8 cellular contexts compared by ENCODE assay signal in genomic region chr19:24033962-24034342, GRCh38. TPM values are rescaled to one million over a fixed set of nuclear protein-coding genes. Genes with fewer than 3 reads are reported as not detected.
DNase-seq lines count a peak whose midpoint lies in the region; ATAC-seq, FAIRE-seq and TF ChIP-seq lines count a peak whose summit lies in the region.

No MANE protein-coding gene starts in this region.

- peaks cover 7% of the 10 kb centered on the region; the same call in 1 of the 2 replicates for H3K9me3 ChIP-seq in SJCRH30 (replicated peaks)
- H3K9me3 ChIP-seq in skeletal muscle satellite cell (replicated peaks; ENCODE audit: low read length), result no peaks in the 10 kb centered on the region

- peak; percentile 23 for DNase-seq in COR-L47 (lab: John Stamatoyannopoulos, UW)
- DNase-seq in SJCRH30, result peak; percentile 54 to 71
- peak; percentile 62 for DNase-seq in bronchial epithelial cell (ENCODE audit: low read depth)
- peak; percentile 51 for DNase-seq in inferior parietal cortex (ENCODE audit: extremely low spot score)
- DNase-seq in NK-92 treated with Interleukin-12 subunit alpha and Interleukin-12 subunit beta, amount 100 ng/mL, for 24 hours (lab: John Stamatoyannopoulos, UW), result no peak

- no peaks in the 10 kb centered on the region for H3K27me3 ChIP-seq in SJCRH30
- no peaks in the 10 kb centered on the region for H3K27me3 ChIP-seq in bronchial epithelial cell (ENCODE audit: control insufficient read depth, insufficient read depth, low read length)
- no peaks in the 10 kb centered on the region for H3K27me3 ChIP-seq in skeletal muscle satellite cell (ENCODE audit: control insufficient read depth, insufficient read depth, low read length)

- no peak for TF ChIP-seq CTCF in bronchial epithelial cell (IDR thresholded peaks at IDR 0.05; ENCODE audit: insufficient read depth, low read length, severe bottlenecking)

- H3K4me3 ChIP-seq in SJCRH30, result peak overlapping the region; percentile 91
- peak overlapping the region; percentile 53 for H3K4me3 ChIP-seq in bronchial epithelial cell (ENCODE audit: low read depth, low read length)
- peak overlapping the region; percentile 100 for H3K4me3 ChIP-seq in skeletal muscle satellite cell (ENCODE audit: low read length)

- peak overlapping the region; percentile 98 for H3K9ac ChIP-seq in skeletal muscle satellite cell (ENCODE audit: low read depth, low read length)

- H3K36me3 ChIP-seq in SJCRH30 (peaks cover 43% of the 10 kb centered on the region), bronchial epithelial cell (ENCODE audit: control insufficient read depth, insufficient read depth, low read length) (peaks cover 2% of the 10 kb centered on the region), skeletal muscle satellite cell (ENCODE audit: insufficient read depth, low read length) (peaks cover 27% of the 10 kb centered on the region)

- H3K4me1 ChIP-seq in SJCRH30, result no peaks in the 10 kb centered on the region
- H3K4me1 ChIP-seq in skeletal muscle satellite cell (ENCODE audit: control insufficient read depth, insufficient read depth, low read length), result peaks cover 4% of the 10 kb centered on the region

- FAIRE-seq in bronchial epithelial cell (lab: Jason Lieb, UNC), result no peak

- peak overlapping the region; percentile 80 for H3K4me2 ChIP-seq in skeletal muscle satellite cell (ENCODE audit: low read length)

- peak; percentile 29 for ATAC-seq in GM19324 (IDR thresholded peaks at IDR 0.05; ENCODE audit: low FRiP score, unreplicated experiment)
- ATAC-seq in HG03439 (IDR thresholded peaks at IDR 0.05; ENCODE audit: unreplicated experiment), result peak; percentile 34

- peak overlapping the region; percentile 95 for H3K27ac ChIP-seq in SJCRH30

RNA-seq across cellular contexts. Expression of gene ZNF254, which starts 53.0 kb away (rescaled TPM):
- 24.2 and 29.4 TPM in 2 replicates for total RNA-seq in SJCRH30 (2014; rRNA removed; shearing (Covaris generic))
- 7.4 and 9.6 TPM in 2 replicates for total RNA-seq in bronchial epithelial cell
- total RNA-seq in skeletal muscle satellite cell (2012; rRNA removed), result 9.6 TPM in 2 replicates
